25 cellular contexts compared by ENCODE assay signal in the genomic region with DNA sequence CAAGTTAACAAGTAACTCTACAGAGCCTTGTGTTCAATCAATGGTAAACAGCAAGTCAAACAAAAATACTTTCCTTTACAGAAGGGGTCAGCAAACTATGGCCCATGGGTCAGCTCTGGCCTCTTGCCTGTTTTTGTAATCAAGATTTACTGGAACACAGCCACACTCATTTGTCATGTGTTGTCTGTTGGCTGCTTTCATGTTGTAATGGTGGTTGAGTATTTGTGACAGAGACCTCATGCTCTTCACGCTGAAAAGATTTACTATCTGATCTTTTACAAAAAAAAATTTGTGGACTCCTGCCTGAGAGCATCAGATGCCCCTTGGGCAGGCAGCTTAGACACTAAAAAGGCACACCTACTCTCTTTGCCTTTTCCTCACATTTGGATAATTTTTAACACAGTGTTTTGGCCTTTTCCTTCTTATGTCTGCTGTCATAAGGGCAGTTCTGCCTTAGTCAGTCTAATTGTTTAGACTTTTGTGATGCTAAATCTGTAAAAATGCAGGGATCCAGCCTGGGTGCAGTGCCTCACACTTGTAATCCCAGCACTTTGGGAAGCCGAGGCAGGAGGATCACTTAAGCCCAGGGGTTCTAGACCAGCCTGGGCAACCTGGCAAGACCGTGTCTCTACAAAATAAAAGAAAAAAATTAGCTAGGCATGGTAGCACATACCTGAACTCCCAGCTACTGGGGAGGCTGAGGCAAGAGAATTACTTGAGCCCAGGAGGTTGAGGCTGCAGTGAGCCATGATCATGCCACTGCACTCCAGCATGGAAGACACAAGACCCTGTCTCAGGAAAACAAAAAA. TPM values are rescaled to one million over a fixed set of nuclear protein-coding genes. Genes with fewer than 3 reads are reported as not detected.
DNase-seq lines count a peak whose midpoint lies in the region; ATAC-seq and TF ChIP-seq lines count a peak whose summit lies in the region.
"Had no signal": no experiment of that assay in that cellular context is flagged by ENCODE, and none has a peak within 500 bp of the region (broad histone marks: within the 10 kb centered on the region; RNA-seq: fewer than 3 reads in every experiment).

No MANE protein-coding gene starts in this region.

- 0 out of 2 replicates have a peak overlapping the region, but pooled peaks have one; percentile 20 for H3K4me2 ChIP-seq in GM23338

- no peaks in the 10 kb centered on the region for H3K79me2 ChIP-seq in GM23338 (replicated peaks; ENCODE audit: insufficient read depth)

- H3K4me1 Mint-ChIP-seq in GM23338, result peaks cover 38% of the 10 kb centered on the region
- H3K4me1 Mint-ChIP-seq in nephron, result peaks cover 10% of the 10 kb centered on the region
- H3K4me1 Mint-ChIP-seq in activated naive CD8-positive, alpha-beta T cell treated with anti-CD3 and anti-CD28 coated beads for 36 hours, result peaks cover 22% of the 10 kb centered on the region
- H3K4me1 Mint-ChIP-seq in endothelial cell (ENCODE audit: unreplicated experiment), result peaks cover 13% of the 10 kb centered on the region

- H3K4me3 Mint-ChIP-seq in GM23338 (no peak overlapping the region), nephron (no peak overlapping the region), endothelial cell (ENCODE audit: unreplicated experiment) (no peak overlapping the region)
- H3K4me3 Mint-ChIP-seq in activated naive CD8-positive, alpha-beta T cell treated with anti-CD3 and anti-CD28 coated beads for 36 hours, result no peak overlapping the region
- H3K4me3 Mint-ChIP-seq: activated CD8-positive, alpha-beta T cell treated with anti-CD3 and anti-CD28 coated beads, Interleukin-2, amount 10 ng/mL, durations not matched to agents 7 days and 5 days; activated naive CD4-positive, alpha-beta T cell treated with anti-CD3 and anti-CD28 coated beads, Interleukin-2, amount 50 U/mL, for 24 hours; activated T-cell treated with anti-CD3 and anti-CD28 coated beads, Interleukin-2, amount 50 U/mL, for 4 hours; CD8-positive, alpha-beta memory T cell; stimulated activated naive CD8-positive, alpha-beta T cell treated with anti-CD3 and anti-CD28 coated beads, Interleukin-15, Interleukin-2, amounts not matched to agents 100 ng/mL and 50 ng/mL, for 24 hours had no signal

- TF ChIP-seq CTCF in GM23338 (conservative IDR thresholded peaks at IDR 0.05; ENCODE audit: low read depth in 2 of 2) (no peak), RWPE2 (IDR thresholded peaks at IDR 0.05; ENCODE audit: poor library complexity, severe bottlenecking) (no peak), nephron (IDR thresholded peaks at IDR 0.05; ENCODE audit: unreplicated experiment in 3 of 3) (no peak), endothelial cell (IDR thresholded peaks at IDR 0.05; ENCODE audit: unreplicated experiment) (no peak)

- H3K27me3 ChIP-seq in GM23338 (ENCODE audit: insufficient read depth) (no peaks in the 10 kb centered on the region), RWPE2 (ENCODE audit: insufficient read depth, poor library complexity, severe bottlenecking) (no peaks in the 10 kb centered on the region)
- H3K27me3 ChIP-seq: colonic mucosa, transverse colon had no signal

- H3K36me3 Mint-ChIP-seq in GM23338 (ENCODE audit: low read depth) (no peaks in the 10 kb centered on the region), nephron (ENCODE audit: low read depth) (no peaks in the 10 kb centered on the region), endothelial cell (ENCODE audit: low read depth, unreplicated experiment) (peaks cover 3% of the 10 kb centered on the region)
- H3K36me3 Mint-ChIP-seq in activated naive CD8-positive, alpha-beta T cell treated with anti-CD3 and anti-CD28 coated beads for 36 hours, result no peaks in the 10 kb centered on the region
- H3K36me3 Mint-ChIP-seq: activated naive CD4-positive, alpha-beta T cell treated with anti-CD3 and anti-CD28 coated beads, Interleukin-2, amount 50 U/mL, for 24 hours; CD8-positive, alpha-beta memory T cell had no signal

- no peak for DNase-seq in GM23338 (ENCODE audit: low spot score)
- DNase-seq in RWPE2 (ENCODE audit: low spot score), result no peak
- no peak for DNase-seq in epithelial cell of prostate (ENCODE audit: low read depth, low spot score)
- DNase-seq in NK-92 (lab: John Stamatoyannopoulos, UW; ENCODE audit: unreplicated experiment), result no peak
- no peak for DNase-seq in activated naive CD8-positive, alpha-beta T cell treated with anti-CD3 and anti-CD28 coated beads for 36 hours
- no peak for DNase-seq in endothelial cell (ENCODE audit: low spot score)
- DNase-seq: activated CD4-positive, CD25-positive, alpha-beta regulatory T cell; activated CD8-positive, alpha-beta T cell treated with anti-CD3 and anti-CD28 coated beads, Interleukin-2, amount 10 ng/mL, durations not matched to agents 7 days and 5 days; activated T-cell treated with anti-CD3 and anti-CD28 coated beads, Interleukin-2, amount 50 U/mL, for 4 hours; CD8-positive, alpha-beta memory T cell; colonic mucosa; KG1; left ventricle myocardium inferior; NCI-H1092; NCI-H2081; NCI-H510A; occipital lobe; stimulated activated CD4-positive, alpha-beta T cell treated with anti-CD3 and anti-CD28 coated beads, Interleukin-2, amount 100 ng/mL, for 24 hours; transverse colon had no signal

- no peak overlapping the region for H3K27ac ChIP-seq in GM23338 (ENCODE audit: low read depth)
- H3K27ac ChIP-seq in RWPE2 (ENCODE audit: poor library complexity, severe bottlenecking), result peak overlapping the region; percentile 96
- H3K27ac ChIP-seq in epithelial cell of prostate, result peak overlapping the region; percentile 8
- H3K27ac ChIP-seq: colonic mucosa, left ventricle myocardium inferior, transverse colon had no signal

- H3K9me2 ChIP-seq in GM23338 (ENCODE audit: insufficient read depth), result no peaks in the 10 kb centered on the region

- H3K27me3 Mint-ChIP-seq in GM23338 (ENCODE audit: insufficient read depth, low read depth, poor library complexity), result peaks cover 8% of the 10 kb centered on the region
- H3K27me3 Mint-ChIP-seq in nephron (ENCODE audit: low read depth), result peaks cover 20% of the 10 kb centered on the region
- peaks cover 12% of the 10 kb centered on the region for H3K27me3 Mint-ChIP-seq in activated naive CD8-positive, alpha-beta T cell treated with anti-CD3 and anti-CD28 coated beads for 36 hours
- no peaks in the 10 kb centered on the region for H3K27me3 Mint-ChIP-seq in endothelial cell (ENCODE audit: unreplicated experiment)
- H3K27me3 Mint-ChIP-seq: activated naive CD4-positive, alpha-beta T cell treated with anti-CD3 and anti-CD28 coated beads, Interleukin-2, amount 50 U/mL, for 24 hours; CD8-positive, alpha-beta memory T cell; stimulated activated naive CD8-positive, alpha-beta T cell treated with anti-CD3 and anti-CD28 coated beads, Interleukin-15, Interleukin-2, amounts not matched to agents 100 ng/mL and 50 ng/mL, for 24 hours had no signal

- ATAC-seq in GM23338 (no peak), RWPE2 (ENCODE audit: low read depth) (no peak), HG03457 (IDR thresholded peaks at IDR 0.05; ENCODE audit: unreplicated experiment) (no peak)
- ATAC-seq: activated CD8-positive, alpha-beta T cell treated with anti-CD3 and anti-CD28 coated beads, Interleukin-2, amount 10 ng/mL, durations not matched to agents 7 days and 5 days; activated T-cell treated with anti-CD3 and anti-CD28 coated beads, Interleukin-2, amount 50 U/mL, for 4 hours; Right ventricle myocardium inferior; sciatic nerve had no signal

- no peaks in the 10 kb centered on the region for H3K9me3 ChIP-seq in RWPE2 (ENCODE audit: severe bottlenecking)
- H3K9me3 ChIP-seq: colonic mucosa, left ventricle myocardium inferior, transverse colon had no signal

- H3K4me3 ChIP-seq in GM23338 (no peak overlapping the region), RWPE2 (ENCODE audit: severe bottlenecking) (no peak overlapping the region)
- H3K4me3 ChIP-seq: colonic mucosa, left ventricle myocardium inferior, transverse colon had no signal

- no peaks in the 10 kb centered on the region for H3F3A ChIP-seq in GM23338 (replicated peaks; ENCODE audit: low read depth)

- no peaks in the 10 kb centered on the region for H3K36me3 ChIP-seq in GM23338 (ENCODE audit: insufficient read depth)
- no peaks in the 10 kb centered on the region for H3K36me3 ChIP-seq in RWPE2 (ENCODE audit: low read depth)
- H3K36me3 ChIP-seq: colonic mucosa, left ventricle myocardium inferior, transverse colon had no signal

- H3K27ac Mint-ChIP-seq in GM23338 (peak overlapping the region; percentile 66; the same call in 1 of the 2 replicates), nephron (peak overlapping the region in 2 of 3 experiments; percentile 51 to 84), endothelial cell (ENCODE audit: unreplicated experiment) (no peak overlapping the region)
- H3K27ac Mint-ChIP-seq in activated naive CD8-positive, alpha-beta T cell treated with anti-CD3 and anti-CD28 coated beads for 36 hours, result no peak overlapping the region
- H3K27ac Mint-ChIP-seq: activated CD8-positive, alpha-beta T cell treated with anti-CD3 and anti-CD28 coated beads, Interleukin-2, amount 10 ng/mL, durations not matched to agents 7 days and 5 days; activated naive CD4-positive, alpha-beta T cell treated with anti-CD3 and anti-CD28 coated beads, Interleukin-2, amount 50 U/mL, for 24 hours; stimulated activated naive CD8-positive, alpha-beta T cell treated with anti-CD3 and anti-CD28 coated beads, Interleukin-15, Interleukin-2, amounts not matched to agents 100 ng/mL and 50 ng/mL, for 24 hours had no signal

- H2AFZ ChIP-seq in GM23338, result peak overlapping the region; percentile 87

- H4K20me1 ChIP-seq in GM23338 (replicated peaks; ENCODE audit: insufficient read depth), result no peaks in the 10 kb centered on the region

- H3K9me3 Mint-ChIP-seq in GM23338 (no peaks in the 10 kb centered on the region), nephron (no peaks in the 10 kb centered on the region), endothelial cell (ENCODE audit: unreplicated experiment) (no peaks in the 10 kb centered on the region)
- H3K9me3 Mint-ChIP-seq in activated naive CD8-positive, alpha-beta T cell treated with anti-CD3 and anti-CD28 coated beads for 36 hours, result no peaks in the 10 kb centered on the region
- H3K9me3 Mint-ChIP-seq: activated naive CD4-positive, alpha-beta T cell treated with anti-CD3 and anti-CD28 coated beads, Interleukin-2, amount 50 U/mL, for 24 hours; activated T-cell treated with anti-CD3 and anti-CD28 coated beads, Interleukin-2, amount 50 U/mL, for 4 hours; CD8-positive, alpha-beta memory T cell; stimulated activated naive CD8-positive, alpha-beta T cell treated with anti-CD3 and anti-CD28 coated beads, Interleukin-15, Interleukin-2, amounts not matched to agents 100 ng/mL and 50 ng/mL, for 24 hours had no signal

- H3K4me1 ChIP-seq in GM23338 (ENCODE audit: insufficient read depth) (peaks cover 34% of the 10 kb centered on the region), RWPE2 (ENCODE audit: insufficient read depth, poor library complexity, severe bottlenecking) (peaks cover 19% of the 10 kb centered on the region)
- H3K4me1 ChIP-seq: colonic mucosa, transverse colon had no signal

RNA-seq across cellular contexts. Expression of a gene that starts 18.3 kb away (rescaled TPM):
- total RNA-seq in GM23338 (2014; rRNA removed; shearing (Covaris generic)), result not detected in 2 replicates
- polyA plus RNA-seq in GM23338 (2016; fragmentation: Nextera tagmentation; extraction: Ambion mirVana), result 0.14 TPM in 1 of 2 replicates, not detected in the other
- total RNA-seq in activated naive CD8-positive, alpha-beta T cell treated with anti-CD3 and anti-CD28 coated beads for 36 hours, result not detected
- not detected for total RNA-seq in endothelial cell (ENCODE audit: unreplicated experiment)
- total RNA-seq: activated CD8-positive, alpha-beta T cell treated with anti-CD3 and anti-CD28 coated beads, Interleukin-2, amount 10 ng/mL, durations not matched to agents 7 days and 5 days; CD8-positive, alpha-beta memory T cell; Right ventricle myocardium inferior had no signal
- polyA plus RNA-seq: CD8-positive, alpha-beta memory T cell had no signal

RNA-seq across cellular contexts. Expression of a gene that starts 34.0 kb away (rescaled TPM):
- total RNA-seq in GM23338 (2014; rRNA removed; shearing (Covaris generic)), result 0.19 and 0.73 TPM in 2 replicates
- 0.47 and 0.65 TPM in 2 replicates for polyA plus RNA-seq in GM23338 (2016; fragmentation: Nextera tagmentation; extraction: Ambion mirVana)
- under 1 TPM; 0.16 to 0.20 TPM for total RNA-seq in activated naive CD8-positive, alpha-beta T cell treated with anti-CD3 and anti-CD28 coated beads for 36 hours
- total RNA-seq in endothelial cell (ENCODE audit: unreplicated experiment), result 0.26 TPM
- total RNA-seq: activated CD8-positive, alpha-beta T cell treated with anti-CD3 and anti-CD28 coated beads, Interleukin-2, amount 10 ng/mL, durations not matched to agents 7 days and 5 days; left ventricle myocardium inferior; occipital lobe; Right ventricle myocardium inferior; transverse colon had no signal
- polyA plus RNA-seq: CD8-positive, alpha-beta memory T cell had no signal

RNA-seq across cellular contexts. Expression of a gene that starts 53.9 kb away (rescaled TPM):
- total RNA-seq in GM23338 (2014; rRNA removed; shearing (Covaris generic)), result 15.1 and 16.2 TPM in 2 replicates
- 28.6 and 30.2 TPM in 2 replicates for polyA plus RNA-seq in GM23338 (2016; fragmentation: Nextera tagmentation; extraction: Ambion mirVana)
- total RNA-seq in activated naive CD8-positive, alpha-beta T cell treated with anti-CD3 and anti-CD28 coated beads for 36 hours, result 10 to 100 TPM; 24.3 to 25.8 TPM
- total RNA-seq in endothelial cell (ENCODE audit: unreplicated experiment), result 5.5 TPM
- polyA plus RNA-seq: CD8-positive, alpha-beta memory T cell had no signal

Comparison
In these comparisons a context has a peak if more than half of its experiments do, and no peak if none do; other contexts are left out.
1. H3K27ac Mint-ChIP-seq: peak in GM23338 (single experiment) and nephron (2 of 3); none in activated naive CD8-positive, alpha-beta T cell treated with anti-CD3 and anti-CD28 coated beads for 36 hours (single experiment) and endothelial cell (single experiment).